Comparison of ENCODE assay signal across 14 cellular contexts in the genomic region with DNA sequence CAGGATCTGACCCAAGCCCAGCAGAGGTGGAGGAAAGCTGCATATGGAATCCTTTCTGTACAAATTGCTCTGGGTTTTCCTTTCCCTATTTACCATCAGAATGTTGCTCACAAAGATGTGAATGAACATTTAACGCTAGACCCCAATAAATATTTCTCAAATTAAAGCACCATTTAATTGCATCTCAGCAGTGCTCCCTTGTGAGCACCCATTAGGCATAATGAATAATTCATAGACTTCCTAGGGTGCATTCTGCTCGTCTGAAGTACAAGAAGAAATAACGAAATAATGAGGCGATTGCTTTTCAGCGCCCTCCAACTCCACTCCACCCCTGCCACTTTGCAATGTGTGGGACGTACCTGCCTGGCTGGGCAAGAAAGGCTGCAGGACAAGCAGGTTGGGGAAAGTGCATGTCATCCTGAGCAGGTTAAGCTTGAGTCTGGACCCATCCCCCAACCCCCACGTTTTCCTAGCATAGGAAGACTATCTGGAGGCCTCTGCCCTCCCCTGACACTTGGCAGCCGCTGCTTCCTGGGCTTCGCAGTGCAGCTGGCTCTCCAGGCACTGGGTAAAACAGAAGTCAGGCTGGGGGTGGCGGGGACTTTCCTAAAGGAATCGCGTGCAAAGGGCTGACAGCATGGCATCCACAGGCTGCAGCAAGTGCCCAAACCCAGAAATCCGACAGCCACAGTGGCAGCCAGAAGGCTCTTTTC.
DNase-seq lines count a peak whose midpoint lies in the region; ATAC-seq and TF ChIP-seq lines count a peak whose summit lies in the region.
"Had no signal": no experiment of that assay in that cellular context is flagged by ENCODE, and none has a peak within 500 bp of the region (broad histone marks: within the 10 kb centered on the region; RNA-seq: fewer than 3 reads in every experiment).

No MANE protein-coding gene starts in this region.

- peak overlapping the region; percentile 9 for H3K9ac ChIP-seq in HUES6 (ENCODE audit: low read length)

- H3K27me3 ChIP-seq in HUES6 (ENCODE audit: control insufficient read depth, insufficient read depth, low read length), result no peaks in the 10 kb centered on the region
- H3K27me3 ChIP-seq: Peyer's patch had no signal

- no peaks in the 10 kb centered on the region for H3K9me3 Mint-ChIP-seq in neural crest cell
- H3K9me3 Mint-ChIP-seq: activated B cell treated with CpG ODN at 0.5 μM for 24 hours had no signal

- DNase-seq in NCI-H510A treated with DMSO at 0.1 percent for 48 hours (lab: John Stamatoyannopoulos, UW), result peak; percentile 72
- DNase-seq in glomerular visceral epithelial cell (ENCODE audit: extremely low spot score), result peak; percentile 48
- peak; percentile 5 for DNase-seq in neural crest cell (ENCODE audit: low read depth, low spot score)
- DNase-seq in AG20443 (ENCODE audit: low spot score), result no peak
- DNase-seq in cerebellar nuclear complex (lab: John Stamatoyannopoulos, UW), result no peak
- DNase-seq: activated B cell treated with CpG ODN at 0.5 μM for 24 hours; central memory CD4-positive, alpha-beta T cell; MM.1S; Peyer's patch had no signal

- H3K27me3 Mint-ChIP-seq in neural crest cell (ENCODE audit: low read depth), result no peaks in the 10 kb centered on the region

- H3K9me3 ChIP-seq in HUES6 (ENCODE audit: control insufficient read depth, insufficient read depth, low read depth, low read length), result no peaks in the 10 kb centered on the region
- H3K9me3 ChIP-seq: mucosa of descending colon, Peyer's patch had no signal

- H3K4me3 Mint-ChIP-seq in neural crest cell, result no peak overlapping the region
- H3K4me3 Mint-ChIP-seq: activated B cell treated with CpG ODN at 0.5 μM for 24 hours; activated T-helper 1 cell treated with anti-CD3 and anti-CD28 coated beads, Interleukin-12 subunit alpha, Interleukin-12 subunit beta, Interleukin-2, Interleukin-4 antibody, amounts not matched to agents 30 ng/mL and 10 ng/mL and 1 ng/mL, durations not matched to agents 14 hours and 24 hours and 36 hours had no signal

- H3K27ac ChIP-seq in HUES6 (ENCODE audit: low read depth, low read length), result no peak overlapping the region
- H3K27ac ChIP-seq: Peyer's patch had no signal

- no peak for ATAC-seq in GM19035 (IDR thresholded peaks at IDR 0.05; ENCODE audit: unreplicated experiment)
- ATAC-seq in HG02981 (IDR thresholded peaks at IDR 0.05; ENCODE audit: unreplicated experiment), result no peak
- ATAC-seq: mucosa of descending colon had no signal

- no peaks in the 10 kb centered on the region for H3K36me3 Mint-ChIP-seq in neural crest cell (ENCODE audit: low read depth)

- H3K4me1 Mint-ChIP-seq in neural crest cell, result peaks cover 43% of the 10 kb centered on the region
- H3K4me1 Mint-ChIP-seq: activated B cell treated with CpG ODN at 0.5 μM for 24 hours had no signal

- no peaks in the 10 kb centered on the region for H3K36me3 ChIP-seq in HUES6 (ENCODE audit: control insufficient read depth, insufficient read depth, low read length)
- H3K36me3 ChIP-seq: Peyer's patch had no signal

- H3K4me3 ChIP-seq in HUES6 (ENCODE audit: low read depth, low read length), result peak overlapping the region; percentile 30
- H3K4me3 ChIP-seq: mucosa of descending colon, Peyer's patch had no signal

- H3K4me1 ChIP-seq in HUES6 (ENCODE audit: control insufficient read depth, insufficient read depth, low read length), result peaks cover 36% of the 10 kb centered on the region
- H3K4me1 ChIP-seq: Peyer's patch had no signal

- TF ChIP-seq CTCF in neural crest cell (conservative IDR thresholded peaks at IDR 0.05), result no peak

- peak overlapping the region; percentile 63 for H3K27ac Mint-ChIP-seq in neural crest cell (ENCODE audit: unreplicated experiment)
- H3K27ac Mint-ChIP-seq: activated B cell treated with CpG ODN at 0.5 μM for 24 hours; activated T-helper 1 cell treated with anti-CD3 and anti-CD28 coated beads, Interleukin-12 subunit alpha, Interleukin-12 subunit beta, Interleukin-2, Interleukin-4 antibody, amounts not matched to agents 30 ng/mL and 10 ng/mL and 1 ng/mL, durations not matched to agents 14 hours and 24 hours and 36 hours had no signal

Comparison
In these comparisons a context has a peak if more than half of its experiments do, and no peak if none do; other contexts are left out.
1. DNase-seq: peak in NCI-H510A treated with DMSO at 0.1 percent for 48 hours (single experiment), glomerular visceral epithelial cell (single experiment) and neural crest cell (single experiment); none in AG20443 (single experiment) and cerebellar nuclear complex (0 of 2).